Comparison of ENCODE assay signal across 10 cellular contexts in the genomic region with DNA sequence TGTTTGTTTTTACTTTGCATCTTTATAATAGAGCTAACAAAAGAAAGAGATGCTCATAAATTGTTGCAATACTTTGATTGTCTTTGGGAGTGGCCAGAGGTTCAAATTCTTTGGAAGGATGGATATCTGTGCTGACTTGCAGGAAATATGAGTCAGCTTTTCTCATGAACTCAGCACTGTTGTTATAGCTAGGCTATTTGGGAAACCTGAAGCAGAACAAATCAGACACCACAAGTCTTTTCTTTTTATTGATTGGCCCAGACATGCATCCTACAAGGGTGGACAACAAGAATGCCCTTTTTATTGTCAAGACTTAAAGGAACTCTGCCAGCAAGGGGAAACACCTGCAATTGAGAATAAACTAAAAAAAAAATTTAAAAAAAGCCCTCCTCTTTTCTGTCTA. TPM values are rescaled to one million over a fixed set of nuclear protein-coding genes. Genes with fewer than 3 reads are reported as not detected.
DNase-seq lines count a peak whose midpoint lies in the region; ATAC-seq, FAIRE-seq and TF ChIP-seq lines count a peak whose summit lies in the region.
"Had no signal": no experiment of that assay in that cellular context is flagged by ENCODE, and none has a peak within 500 bp of the region (broad histone marks: within the 10 kb centered on the region; RNA-seq: fewer than 3 reads in every experiment).

No MANE protein-coding gene starts in this region.

- H3K27ac Mint-ChIP-seq in T-helper 2 cell treated with Interferon-gamma antibody and Interleukin-4, amounts not matched to agents 5 μg/mL and 100 μg/mL, for 36 hours, result peak overlapping the region; percentile 42

- FAIRE-seq in A549 (lab: Jason Lieb, UNC), result peak; percentile 65
- no peak for FAIRE-seq in GM12892 (lab: Jason Lieb, UNC)

- TF ChIP-seq POLR2A in A549 (IDR thresholded peaks at IDR 0.05; ENCODE audit: low read length), result no peak
- no peak for TF ChIP-seq POLR2A in GM12892 (IDR thresholded peaks at IDR 0.05; ENCODE audit: low read depth, low read length)

- peak overlapping the region; percentile 37 to 71; a peak in 5 of 6 replicates for H3K27ac ChIP-seq in A549

- no peak for TF ChIP-seq EP300 in A549 (IDR thresholded peaks at IDR 0.05)

- peak overlapping the region; percentile 27 for H3K4me3 Mint-ChIP-seq in T-helper 2 cell treated with Interferon-gamma antibody and Interleukin-4, amounts not matched to agents 5 μg/mL and 100 μg/mL, for 36 hours

- peaks cover 7% of the 10 kb centered on the region for H3K36me3 Mint-ChIP-seq in T-helper 2 cell treated with Interferon-gamma antibody and Interleukin-4, amounts not matched to agents 5 μg/mL and 100 μg/mL, for 36 hours (ENCODE audit: low read depth)

- intact Hi-C loops in posterior cingulate gyrus (cut with DNase I), result loop anchor here (10.0 kb wide), 1 partner anchor 612 kb away; the partner anchor contains the start of gene CLPX

- H3K4me2 ChIP-seq in A549, result peak overlapping the region; percentile 58

- DNase-seq in A549 (ENCODE audit: low read depth in 1 of 2, low spot score in 1 of 2), result peak; percentile 44 to 80
- peak; percentile 75 for DNase-seq in HCEC 1CT
- DNase-seq in T-helper 2 cell treated with Interferon-gamma antibody and Interleukin-4, amounts not matched to agents 5 μg/mL and 100 μg/mL, for 36 hours (ENCODE audit: low spot score), result no peak
- DNase-seq in fibroblast of the aortic adventitia (ENCODE audit: low read depth), result peak; percentile 75
- no peak for DNase-seq in T1000 (lab: John Stamatoyannopoulos, UW)
- DNase-seq in posterior cingulate gyrus, result no peak
- DNase-seq in GM12892 (ENCODE audit: insufficient read length), result no peak
- DNase-seq: DND-41; stimulated activated CD4-positive, alpha-beta T cell treated with anti-CD3 and anti-CD28 coated beads, Interleukin-2, amount 100 ng/mL, for 24 hours had no signal

- no peak for TF ChIP-seq CTCF in A549 (IDR thresholded peaks at IDR 0.05)
- TF ChIP-seq CTCF in fibroblast of the aortic adventitia (IDR thresholded peaks at IDR 0.05; ENCODE audit: insufficient read depth, low read length), result no peak

- CTCF ChIA-PET in A549 (lab: Yijun Ruan, JAX), result interaction anchor here (0.8 to 2.9 kb wide), 5 partner anchors 27 to 186 kb away, joined by 3 to 13 read pairs (median 5); partner anchors contain the start of gene INTS14

- peaks cover 53% of the 10 kb centered on the region for H3K4me1 Mint-ChIP-seq in T-helper 2 cell treated with Interferon-gamma antibody and Interleukin-4, amounts not matched to agents 5 μg/mL and 100 μg/mL, for 36 hours (ENCODE audit: low read depth)

- no peak for TF ChIP-seq RAD21 in A549 (conservative IDR thresholded peaks at IDR 0.05 in 1 of 2, IDR thresholded peaks at IDR 0.05 in 1 of 2)

- peaks cover 35% of the 10 kb centered on the region for H3K4me1 ChIP-seq in A549

- POLR2A ChIA-PET in A549 (lab: Yijun Ruan, JAX), result interaction anchor here (0.6 to 3.1 kb wide), 4 partner anchors 36 to 543 kb away, joined by 3 to 19 read pairs (median 4); partner anchors contain the start of genes RAB11A and RNU5B-1

- no peaks in the 10 kb centered on the region for H3K27me3 Mint-ChIP-seq in T-helper 2 cell treated with Interferon-gamma antibody and Interleukin-4, amounts not matched to agents 5 μg/mL and 100 μg/mL, for 36 hours (ENCODE audit: low read depth)

- H3K9me3 Mint-ChIP-seq in T-helper 2 cell treated with Interferon-gamma antibody and Interleukin-4, amounts not matched to agents 5 μg/mL and 100 μg/mL, for 36 hours, result no peaks in the 10 kb centered on the region

- ATAC-seq in A549 (no peak), GM18867 (IDR thresholded peaks at IDR 0.05; ENCODE audit: unreplicated experiment) (no peak)

- H3K4me3 ChIP-seq in A549, result no peak overlapping the region
- H3K4me3 ChIP-seq in fibroblast of the aortic adventitia (ENCODE audit: low read depth, low read length), result no peak overlapping the region

- H3K9me3 ChIP-seq in A549, result no peaks in the 10 kb centered on the region

TF ChIP-seq in A549, 52 proteins besides CTCF, POLR2A, EP300 and RAD21:
- no peak; a peak in 1 of 4 replicates for TF ChIP-seq CEBPB (IDR thresholded peaks at IDR 0.05)
- TF ChIP-seq REST (IDR thresholded peaks at IDR 0.05), result no peak
- no peak for TF ChIP-seq BHLHE40 (IDR thresholded peaks at IDR 0.05; ENCODE audit: low read depth, low read length)
- no peak for TF ChIP-seq TFCP2L1 (CRISPR knock-in tag; IDR thresholded peaks at IDR 0.05)
- TF ChIP-seq FOSL2 (IDR thresholded peaks at IDR 0.05), result peak; percentile 25; the same call in 1 of the 2 replicates
- TF ChIP-seq FOSL2 (CRISPR knock-in tag; IDR thresholded peaks at IDR 0.05), result peak; percentile 59
- TF ChIP-seq PHF8 (IDR thresholded peaks at IDR 0.05; ENCODE audit: borderline replicate concordance, low read depth), result no peak
- TF ChIP-seq PBX3 (IDR thresholded peaks at IDR 0.05), result no peak
- no peak for TF ChIP-seq RARB (CRISPR knock-in tag; IDR thresholded peaks at IDR 0.05)
- TF ChIP-seq NFE2L2 (conservative IDR thresholded peaks at IDR 0.05; ENCODE audit: low read length), result peak; percentile 47; the same call in 1 of the 2 replicates
- TF ChIP-seq TP53 (CRISPR knock-in tag; IDR thresholded peaks at IDR 0.05), result no peak
- TF ChIP-seq POLR2AphosphoS2 (conservative IDR thresholded peaks at IDR 0.05; ENCODE audit: low read length), result no peak
- no peak for TF ChIP-seq RNF2 (IDR thresholded peaks at IDR 0.05; ENCODE audit: borderline replicate concordance, low read depth)
- peak; percentile 98 for TF ChIP-seq MAFK (IDR thresholded peaks at IDR 0.05; ENCODE audit: partially characterized antibody)

RNA-seq across cellular contexts. Expression of gene DENND4A, which starts 4.5 kb away (rescaled TPM):
- polyA plus RNA-seq in A549 (2011; rRNA removed), result 16.8 and 18.7 TPM in 2 replicates
- polyA plus RNA-seq in A549 (2012; cell fraction: cytosol; rRNA removed), result 1.7 and 2.2 TPM in 2 replicates
- polyA plus RNA-seq in A549 (2012; cell fraction: nucleus; rRNA removed), result 1.7 and 2.3 TPM in 2 replicates
- polyA plus RNA-seq in A549 (2017; fragmentation: RNase III; extraction: RNeasy Plus Mini Kit Qiagen cat#74134 plus additional on column Dnase treatment), result 5.6 to 6.0 TPM (median 6.0 TPM) in 3 replicates
- polyA minus RNA-seq in A549 (2011; rRNA and poly(A)+ RNA removed), result 26.0 and 29.0 TPM in 2 replicates
- total RNA-seq in fibroblast of the aortic adventitia (ENCODE audit: low replicate concordance), result 18.6 and 30.3 TPM in 2 replicates
- polyA plus RNA-seq in GM12892 (2012; ENCODE audit: missing spikeins), result 38.8 TPM

Comparison
In these comparisons a context has a peak if more than half of its experiments do, and no peak if none do; other contexts are left out.
1. DNase-seq: peak in A549 (2 of 2), HCEC 1CT (single experiment) and fibroblast of the aortic adventitia (single experiment); none in T-helper 2 cell treated with Interferon-gamma antibody and Interleukin-4, amounts not matched to agents 5 μg/mL and 100 μg/mL, for 36 hours (single experiment), T1000 (single experiment), posterior cingulate gyrus (0 of 10) and GM12892 (single experiment).